Comparison of ENCODE assay signal across 21 cellular contexts in genomic region chr4:15536552-15537499, GRCh38.
"Had no signal": no experiment of that assay in that cellular context is flagged by ENCODE, and none has a peak within 500 bp of the region (broad histone marks: within the 10 kb centered on the region; RNA-seq: fewer than 3 reads in every experiment).

No MANE protein-coding gene starts in this region.

- H3K27me3 ChIP-seq: dorsolateral prefrontal cortex, foreskin keratinocyte, right lobe of liver, transverse colon, vagina had no signal

- H3K36me3 ChIP-seq: transverse colon had no signal

- H3K4me3 ChIP-seq: dorsolateral prefrontal cortex, left ventricle myocardium inferior, right lobe of liver, transverse colon, vagina had no signal

- H3K4me1 ChIP-seq: foreskin keratinocyte, left ventricle myocardium inferior, right lobe of liver, transverse colon, vagina had no signal

- H3K27ac ChIP-seq: epithelial cell of prostate, foreskin keratinocyte, left ventricle myocardium inferior, right lobe of liver, vagina had no signal

- ATAC-seq: activated CD8-positive, alpha-beta T cell treated with anti-CD3 and anti-CD28 coated beads, Interleukin-2, amount 10 ng/mL, durations not matched to agents 7 days and 5 days; foreskin keratinocyte; naive thymus-derived CD4-positive, alpha-beta T cell; right lobe of liver had no signal

- FAIRE-seq: colon had no signal

- H3K9me3 ChIP-seq: left ventricle myocardium inferior, right lobe of liver, transverse colon, vagina had no signal

- DNase-seq: activated CD4-positive, alpha-beta T cell treated with anti-CD3 and anti-CD28 coated beads, Interleukin-2, amount 10 ng/mL, durations not matched to agents 24 days and 14 days; activated CD8-positive, alpha-beta T cell treated with anti-CD3 and anti-CD28 coated beads, Interleukin-2, amount 10 ng/mL, durations not matched to agents 7 days and 5 days; activated naive CD4-positive, alpha-beta T cell treated with anti-CD3 and anti-CD28 coated beads for 36 hours; activated T-cell treated with anti-CD3 and anti-CD28 coated beads, Interleukin-2, amount 50 U/mL, for 24 hours; central memory CD4-positive, alpha-beta T cell; dorsolateral prefrontal cortex; foreskin keratinocyte; hypothalamus; left ventricle myocardium inferior; mammary epithelial cell; midbrain; naive thymus-derived CD4-positive, alpha-beta T cell; right lobe of liver; stimulated activated naive CD4-positive, alpha-beta T cell treated with Interleukin-2 at 50 U/mL for 16 hours; substantia nigra; T-helper 1 cell; T-helper 9 cell; transverse colon had no signal
